ENCODE assay signal across 36 cellular contexts in the genomic region with DNA sequence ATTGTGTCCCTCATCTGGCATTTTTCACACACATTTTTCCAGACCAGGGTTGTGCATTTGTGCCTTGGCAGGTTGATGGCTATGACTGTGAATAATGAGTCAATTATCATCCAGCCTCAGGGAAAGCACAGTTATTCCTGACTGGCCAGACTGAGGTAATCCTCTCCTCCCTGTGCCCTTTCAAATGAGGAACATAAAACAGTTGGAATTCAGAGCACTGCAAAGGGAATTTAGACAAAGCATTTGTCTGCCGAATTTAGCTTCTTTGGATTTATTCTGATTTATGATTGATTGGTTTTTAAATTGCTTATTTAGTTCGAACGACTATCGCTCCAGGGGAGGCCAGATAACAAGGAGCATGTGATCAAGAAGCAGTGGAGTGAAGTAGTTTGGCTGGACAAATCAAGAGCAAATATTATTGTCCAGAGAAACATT. TPM values are rescaled to one million over a fixed set of nuclear protein-coding genes. Genes with fewer than 3 reads are reported as not detected.
DNase-seq lines count a peak whose midpoint lies in the region; ATAC-seq, FAIRE-seq and TF ChIP-seq lines count a peak whose summit lies in the region.
"Had no signal": no experiment of that assay in that cellular context is flagged by ENCODE, and none has a peak within 500 bp of the region (broad histone marks: within the 10 kb centered on the region; RNA-seq: fewer than 3 reads in every experiment).

No MANE protein-coding gene starts in this region.

- H3K27me3 ChIP-seq in DND-41 (ENCODE audit: insufficient read depth, low read length, poor library complexity), result no peaks in the 10 kb centered on the region
- H3K27me3 ChIP-seq in pancreas, result no peaks in the 10 kb centered on the region
- H3K27me3 ChIP-seq: neutrophil, SJSA1 had no signal

- peaks cover 4% of the 10 kb centered on the region for H3K27me3 Mint-ChIP-seq in activated naive CD4-positive, alpha-beta T cell treated with anti-CD3 and anti-CD28 coated beads for 36 hours (ENCODE audit: low read depth)

- no peaks in the 10 kb centered on the region for H3K9me3 Mint-ChIP-seq in activated naive CD4-positive, alpha-beta T cell treated with anti-CD3 and anti-CD28 coated beads for 36 hours
- H3K9me3 Mint-ChIP-seq: activated CD4-positive, alpha-beta memory T cell treated with anti-CD3 and anti-CD28 coated beads for 36 hours; activated T-helper 2 cell treated with anti-CD3 and anti-CD28 coated beads, Interferon-gamma antibody, Interleukin-2, Interleukin-4, amounts not matched to agents 10 μg/mL and 5 μg/mL and 100 μg/mL, durations not matched to agents 14 hours and 24 hours and 36 hours; CD4-positive, alpha-beta T cell; central memory CD8-positive, alpha-beta T cell had no signal

- H3K4me2 ChIP-seq in DND-41 (ENCODE audit: insufficient read depth, low read length), result no peak overlapping the region

- H3K4me1 ChIP-seq in DND-41 (ENCODE audit: insufficient read depth, low read length) (peaks cover 83% of the 10 kb centered on the region), pancreas (peaks cover 4 to 9% (median 5%) of the 10 kb centered on the region in 3 donors)
- H3K4me1 ChIP-seq: lower lobe of right lung, prostate gland, SJSA1 had no signal

- intact Hi-C loops in pancreas (cut with DNase I), result no loop called here
- intact Hi-C loops in activated naive CD4-positive, alpha-beta T cell treated with anti-CD3 and anti-CD28 coated beads for 36 hours (cut with micrococcal nuclease), result no loop called here

- no peak for FAIRE-seq in pancreas (lab: Jason Lieb, UNC)
- FAIRE-seq: A204.1, D721Med, keratinocyte had no signal

- H3K36me3 ChIP-seq in DND-41 (ENCODE audit: insufficient read depth, low read length) (no peaks in the 10 kb centered on the region), pancreas (no peaks in the 10 kb centered on the region)
- H3K36me3 ChIP-seq: lower lobe of right lung, neutrophil, prostate gland, SJSA1, thoracic aorta had no signal

- peak overlapping the region; percentile 22 for H3K27ac ChIP-seq in DND-41 (ENCODE audit: low read length)
- peak overlapping the region in 1 of 4 donors; percentile 43 for H3K27ac ChIP-seq in pancreas
- H3K27ac ChIP-seq: lower lobe of right lung, neutrophil, prostate gland, SJSA1, thoracic aorta had no signal

- H3K9ac ChIP-seq in DND-41 (ENCODE audit: low read depth, low read length), result no peak overlapping the region

- no peaks in the 10 kb centered on the region for H4K20me1 ChIP-seq in DND-41 (ENCODE audit: insufficient read depth, low read length)

- CTCF ChIA-PET in activated naive CD4-positive, alpha-beta T cell treated with anti-CD3 and anti-CD28 coated beads for 36 hours (lab: Charles Lee), result no interaction called here

- H3K36me3 Mint-ChIP-seq in activated naive CD4-positive, alpha-beta T cell treated with anti-CD3 and anti-CD28 coated beads for 36 hours (ENCODE audit: low read depth), result no peaks in the 10 kb centered on the region
- H3K36me3 Mint-ChIP-seq: activated CD4-positive, alpha-beta memory T cell treated with anti-CD3 and anti-CD28 coated beads for 36 hours; activated naive CD8-positive, alpha-beta T cell had no signal

- ATAC-seq in DND-41 (ENCODE audit: insufficient read depth, low read depth) (no peak), pancreas (peak; percentile 91 to 97 (median 96)), HG03039 (IDR thresholded peaks at IDR 0.05; ENCODE audit: unreplicated experiment) (no peak)
- ATAC-seq: activated CD4-positive, CD25-positive, alpha-beta regulatory T cell treated with anti-CD3 and anti-CD28 coated beads, Interleukin-2, amount 50 U/mL, for 24 hours; lower lobe of right lung; stimulated activated naive CD8-positive, alpha-beta T cell treated with anti-CD3 and anti-CD28 coated beads, Interleukin-15, Interleukin-2, amounts not matched to agents 100 U/mL and 50 U/mL, for 24 hours had no signal

- DNase-seq in DND-41 (no peak), NCI-H69 (lab: John Stamatoyannopoulos, UW) (peak; percentile 31), islet precursor cell (peak; percentile 65), pancreas (peak in 3 of 6 donors; percentile 28 to 48 (median 41)), NCI-H1092 treated with DMSO at 0.1 percent for 48 hours (lab: John Stamatoyannopoulos, UW) (no peak), dedifferentiated amniotic fluid mesenchymal stem cell (ENCODE audit: extremely low spot score) (no peak)
- no peak for DNase-seq in activated naive CD4-positive, alpha-beta T cell treated with anti-CD3 and anti-CD28 coated beads for 36 hours
- DNase-seq: activated CD4-positive, alpha-beta memory T cell treated with anti-CD3 and anti-CD28 coated beads for 36 hours; activated CD8-positive, alpha-beta memory T cell treated with anti-CD3 and anti-CD28 coated beads, Interleukin-2, amount 50 U/mL, for 48 hours; anterior cingulate cortex; CD4-positive, alpha-beta T cell; EL; GOT3; lower lobe of right lung; NCI-H1092; NCI-H345; NCI-H748 treated with DMSO at 0.1 percent for 48 hours; RPMI8226; stimulated activated naive CD8-positive, alpha-beta T cell treated with anti-CD3 and anti-CD28 coated beads, Interleukin-15, Interleukin-2, amounts not matched to agents 100 U/mL and 50 U/mL, for 24 hours had no signal

- H3K79me2 ChIP-seq in DND-41 (ENCODE audit: insufficient read depth, low read length), result peaks cover 12% of the 10 kb centered on the region

- H2AFZ ChIP-seq in DND-41 (ENCODE audit: low read depth, low read length), result no peak overlapping the region

- H3K4me3 ChIP-seq in DND-41 (ENCODE audit: low read depth in 1 of 2, low read length in 2 of 2), result no peak overlapping the region
- H3K4me3 ChIP-seq in pancreas, result no peak overlapping the region
- H3K4me3 ChIP-seq: lower lobe of right lung, prostate gland, SJSA1, thoracic aorta had no signal

- peaks cover 4% of the 10 kb centered on the region for H3K4me1 Mint-ChIP-seq in activated naive CD4-positive, alpha-beta T cell treated with anti-CD3 and anti-CD28 coated beads for 36 hours (ENCODE audit: low read depth)
- H3K4me1 Mint-ChIP-seq: central memory CD8-positive, alpha-beta T cell; IgD-negative memory B cell had no signal

- H3K9me3 ChIP-seq in DND-41 (ENCODE audit: insufficient read depth, low read length, severe bottlenecking) (no peaks in the 10 kb centered on the region), pancreas (no peaks in the 10 kb centered on the region)
- H3K9me3 ChIP-seq: lower lobe of right lung, neutrophil, prostate gland, SJSA1, thoracic aorta had no signal

- 9 to 11% methylated on average over 4 of the region's 4 CpGs for WGBS in pancreas, 2 donors

- H3K4me3 Mint-ChIP-seq in activated naive CD4-positive, alpha-beta T cell treated with anti-CD3 and anti-CD28 coated beads for 36 hours, result no peak overlapping the region
- H3K4me3 Mint-ChIP-seq: activated CD4-positive, alpha-beta memory T cell treated with anti-CD3 and anti-CD28 coated beads for 36 hours; activated naive CD8-positive, alpha-beta T cell; CD4-positive, alpha-beta T cell; central memory CD8-positive, alpha-beta T cell; IgD-negative memory B cell had no signal

- no peak overlapping the region for H3K27ac Mint-ChIP-seq in activated naive CD4-positive, alpha-beta T cell treated with anti-CD3 and anti-CD28 coated beads for 36 hours
- H3K27ac Mint-ChIP-seq: activated CD4-positive, alpha-beta memory T cell treated with anti-CD3 and anti-CD28 coated beads for 36 hours; activated naive CD8-positive, alpha-beta T cell; activated T-helper 2 cell treated with anti-CD3 and anti-CD28 coated beads, Interferon-gamma antibody, Interleukin-2, Interleukin-4, amounts not matched to agents 10 μg/mL and 5 μg/mL and 100 μg/mL, durations not matched to agents 14 hours and 24 hours and 36 hours; CD4-positive, alpha-beta T cell; IgD-negative memory B cell had no signal

- no peak for TF ChIP-seq CTCF in DND-41 (IDR thresholded peaks at IDR 0.05; ENCODE audit: borderline replicate concordance, extremely low read depth, low read length, poor library complexity, severe bottlenecking)
- TF ChIP-seq CTCF in pancreas (IDR thresholded peaks at IDR 0.05), result no peak

RNA-seq across cellular contexts. Expression of gene RAG2, which starts 30.7 kb away (rescaled TPM):
- not detected for total RNA-seq in pancreas
- not detected for polyA plus RNA-seq in pancreas
- total RNA-seq in activated naive CD4-positive, alpha-beta T cell treated with anti-CD3 and anti-CD28 coated beads for 36 hours, result not detected
- total RNA-seq: activated CD4-positive, alpha-beta memory T cell treated with anti-CD3 and anti-CD28 coated beads for 36 hours; activated T-helper 2 cell treated with anti-CD3 and anti-CD28 coated beads, Interferon-gamma antibody, Interleukin-2, Interleukin-4, amounts not matched to agents 10 μg/mL and 5 μg/mL and 100 μg/mL, durations not matched to agents 14 hours and 24 hours and 36 hours; CD4-positive, alpha-beta T cell; dermis microvascular lymphatic vessel endothelial cell; fibroblast of lung; lower lobe of right lung; prostate gland; SJSA1; skeletal muscle tissue; T-helper 1 cell treated with Interleukin-12 subunit alpha and Interleukin-12 subunit beta and Interleukin-4 antibody, amounts not matched to agents 30 ng/mL and 1 ng/mL, for 36 hours; thoracic aorta had no signal
- polyA plus RNA-seq: fibroblast of lung, IgD-negative memory B cell, keratinocyte had no signal

RNA-seq across cellular contexts. Expression of gene IFTAP, which starts 34.5 kb away (rescaled TPM):
- total RNA-seq in pancreas, result 10 to 100 TPM in 1 of 6 donors, 1 to 10 TPM in 5; 4.2 to 10.6 (median 6.7) TPM
- 10 to 100 TPM; 11.9 to 14.4 TPM for polyA plus RNA-seq in pancreas
- 1 to 10 TPM; 4.2 to 5.0 TPM for total RNA-seq in activated naive CD4-positive, alpha-beta T cell treated with anti-CD3 and anti-CD28 coated beads for 36 hours
- polyA plus RNA-seq: IgD-negative memory B cell had no signal

Comparison
In these comparisons a context has a peak if more than half of its experiments do, and no peak if none do; other contexts are left out.
1. ATAC-seq: peak in pancreas (4 of 4); none in DND-41 (single experiment) and HG03039 (single experiment).
2. DNase-seq: peak in NCI-H69 (single experiment) and islet precursor cell (single experiment); none in DND-41 (single experiment), NCI-H1092 treated with DMSO at 0.1 percent for 48 hours (single experiment), dedifferentiated amniotic fluid mesenchymal stem cell (single experiment) and activated naive CD4-positive, alpha-beta T cell treated with anti-CD3 and anti-CD28 coated beads for 36 hours (single experiment).